In genomic region chr12:93008044-93008778, GRCh38 we compare ENCODE assay signal across 12 cellular contexts.
DNase-seq lines count a peak whose midpoint lies in the region; ATAC-seq and TF ChIP-seq lines count a peak whose summit lies in the region.
"Had no signal": no experiment of that assay in that cellular context is flagged by ENCODE, and none has a peak within 500 bp of the region (broad histone marks: within the 10 kb centered on the region; RNA-seq: fewer than 3 reads in every experiment).

No MANE protein-coding gene starts in this region.

- no peaks in the 10 kb centered on the region for H3K79me2 ChIP-seq in MM.1S (ENCODE audit: low read length)

- TF ChIP-seq CTCF in MM.1S (IDR thresholded peaks at IDR 0.05; ENCODE audit: low read length), result no peak

- peak overlapping the region; percentile 5; the same call in 1 of the 2 replicates for H3K4me2 ChIP-seq in MM.1S (ENCODE audit: low read depth, low read length)

- no peaks in the 10 kb centered on the region for H3F3A ChIP-seq in MM.1S (ENCODE audit: insufficient read depth, low read length)

- no peak overlapping the region for H3K27ac ChIP-seq in MM.1S (ENCODE audit: low read length)

- ATAC-seq in GM18517 (IDR thresholded peaks at IDR 0.05; ENCODE audit: unreplicated experiment) (peak; percentile 80), GM19468 (IDR thresholded peaks at IDR 0.05; ENCODE audit: extremely low read depth, unreplicated experiment) (peak; percentile 83), HG02938 (IDR thresholded peaks at IDR 0.05; ENCODE audit: unreplicated experiment) (peak; percentile 86)
- ATAC-seq: SK-N-SH treated with all-trans-retinoic acid at 6 μM for 48 hours had no signal

- no peaks in the 10 kb centered on the region for H3K9me3 ChIP-seq in MM.1S (replicated peaks; ENCODE audit: insufficient read depth, low read length)

- no peaks in the 10 kb centered on the region for H4K20me1 ChIP-seq in MM.1S (ENCODE audit: insufficient read depth, low read length)

- no peak overlapping the region for H3K9ac ChIP-seq in MM.1S (ENCODE audit: low read length)

- no peaks in the 10 kb centered on the region for H3K36me3 ChIP-seq in MM.1S (replicated peaks; ENCODE audit: insufficient read depth, low read length)

- no peak overlapping the region for H2AFZ ChIP-seq in MM.1S (ENCODE audit: low read length)

- DNase-seq in MM.1S, result peak; percentile 36
- no peak for DNase-seq in HuH-7 (ENCODE audit: low spot score)
- DNase-seq in NCI-H526 (lab: John Stamatoyannopoulos, UW), result no peak
- no peak for DNase-seq in NCI-H345 (lab: John Stamatoyannopoulos, UW)
- DNase-seq in NCI-H2196 (lab: John Stamatoyannopoulos, UW; ENCODE audit: unreplicated experiment), result no peak
- DNase-seq: activated CD4-positive, alpha-beta T cell treated with anti-CD3 and anti-CD28 coated beads for 48 hours; Calu3; effector CD8-positive, alpha-beta T cell had no signal

- H3K4me3 ChIP-seq in MM.1S (ENCODE audit: low read length), result no peak overlapping the region

- H3K27me3 ChIP-seq in MM.1S (replicated peaks; ENCODE audit: insufficient read depth, low read length), result no peaks in the 10 kb centered on the region

- no peaks in the 10 kb centered on the region for H3K9me2 ChIP-seq in MM.1S (replicated peaks; ENCODE audit: insufficient read depth, low read length)

- H3K4me1 ChIP-seq in MM.1S (ENCODE audit: low read length), result peaks cover 13% of the 10 kb centered on the region
